ENCODE assay signal across 14 cellular contexts in the genomic region with DNA sequence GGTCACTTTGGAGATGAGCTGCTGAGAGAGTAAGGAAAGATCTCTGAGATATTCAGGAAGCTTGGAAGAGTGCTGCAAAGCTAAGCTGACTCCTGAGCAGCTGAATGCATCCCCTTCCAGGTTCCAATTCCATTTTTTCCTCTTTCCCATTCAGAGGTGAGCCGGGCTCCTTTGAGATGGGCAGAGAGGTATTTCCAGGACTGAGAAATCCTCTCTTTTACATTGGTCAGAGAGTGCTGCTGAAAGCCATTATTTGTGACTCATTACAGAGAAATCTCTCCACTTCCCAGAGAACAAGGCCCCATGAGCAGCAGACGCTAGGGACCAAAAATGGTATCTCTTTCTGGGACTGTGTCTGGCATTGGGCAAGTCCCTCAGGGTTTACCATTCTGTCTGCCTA. TPM values are rescaled to one million over a fixed set of nuclear protein-coding genes. Genes with fewer than 3 reads are reported as not detected.
DNase-seq lines count a peak whose midpoint lies in the region; ATAC-seq and TF ChIP-seq lines count a peak whose summit lies in the region.
"Had no signal": no experiment of that assay in that cellular context is flagged by ENCODE, and none has a peak within 500 bp of the region (broad histone marks: within the 10 kb centered on the region; RNA-seq: fewer than 3 reads in every experiment).

No MANE protein-coding gene starts in this region.

- H3K27ac ChIP-seq in osteoblast (ENCODE audit: low read depth, low read length): no peak overlapping the region
- H3K27ac ChIP-seq in CD8-positive, alpha-beta memory T cell (ENCODE audit: low read depth, low read length): no peak overlapping the region

- H3K9me3 ChIP-seq in osteoblast (ENCODE audit: low read depth, low read length): no peaks in the 10 kb centered on the region
- no peaks in the 10 kb centered on the region for H3K9me3 ChIP-seq in CD8-positive, alpha-beta memory T cell (ENCODE audit: low read length)
- H3K9me3 ChIP-seq: Caco-2 had no signal

- no peaks in the 10 kb centered on the region for H3K36me3 ChIP-seq in osteoblast (ENCODE audit: insufficient read depth, low read length)
- H3K36me3 ChIP-seq in CD8-positive, alpha-beta memory T cell (ENCODE audit: insufficient read depth, low read length): no peaks in the 10 kb centered on the region

- no peaks in the 10 kb centered on the region for H3K79me2 ChIP-seq in osteoblast (ENCODE audit: insufficient read depth, low read length)

- ATAC-seq in GM21717 (IDR thresholded peaks at IDR 0.05; ENCODE audit: unreplicated experiment): no peak
- ATAC-seq in GM21723 (IDR thresholded peaks at IDR 0.05; ENCODE audit: unreplicated experiment): no peak
- ATAC-seq: activated T-cell treated with anti-CD3 and anti-CD28 coated beads, Interleukin-2, amount 50 U/mL, for 4 hours; GM12878 had no signal

- POLR2A ChIA-PET in CD8-positive, alpha-beta memory T cell (lab: Charles Lee): no interaction called here

- DNase-seq in GM03348 (ENCODE audit: low spot score) (peak; percentile 19), M059J (ENCODE audit: low read depth) (peak; percentile 55), dermis blood vessel endothelial cell (peak; percentile 23), osteoblast (ENCODE audit: insufficient read length, low spot score, missing footprints) (peak; percentile 88)
- no peak for DNase-seq in CD8-positive, alpha-beta memory T cell
- DNase-seq: activated T-cell treated with anti-CD3 and anti-CD28 coated beads, Interleukin-2, amount 50 U/mL, for 4 hours; aorta; hippocampal formation; MV-4-11; NCI-H774 had no signal

- H3K4me1 Mint-ChIP-seq in CD8-positive, alpha-beta memory T cell: peaks cover 12 to 14% (median 13%) of the 10 kb centered on the region in 3 donors

- no peak for TF ChIP-seq CTCF in osteoblast (IDR thresholded peaks at IDR 0.05; ENCODE audit: extremely low read depth, low read depth, low read length)

- H3K27ac Mint-ChIP-seq in CD8-positive, alpha-beta memory T cell: peak overlapping the region in 1 of 8 donors; percentile 59

- peaks cover 0 to 4% (median 3%) of the 10 kb centered on the region in 5 donors for H3K9me3 Mint-ChIP-seq in CD8-positive, alpha-beta memory T cell
- H3K9me3 Mint-ChIP-seq: activated T-cell treated with anti-CD3 and anti-CD28 coated beads, Interleukin-2, amount 50 U/mL, for 4 hours had no signal

- H2AFZ ChIP-seq in osteoblast (ENCODE audit: low read length): no peak overlapping the region

- H3K4me3 ChIP-seq in osteoblast (ENCODE audit: insufficient read depth, low read length): no peak overlapping the region
- no peak overlapping the region for H3K4me3 ChIP-seq in CD8-positive, alpha-beta memory T cell (ENCODE audit: low read length)
- H3K4me3 ChIP-seq: GM12878 had no signal

- peaks cover 43 to 56% of the 10 kb centered on the region in 2 donors for H3K27me3 Mint-ChIP-seq in CD8-positive, alpha-beta memory T cell

- H3K4me2 ChIP-seq in osteoblast (ENCODE audit: insufficient read depth, low read length): no peak overlapping the region

- H3K36me3 Mint-ChIP-seq in CD8-positive, alpha-beta memory T cell: peaks cover 0 to under 1% (median 0%) of the 10 kb centered on the region in 3 donors

- peaks cover 52% of the 10 kb centered on the region for H3K27me3 ChIP-seq in osteoblast (ENCODE audit: insufficient read depth, low read length)
- peaks cover 17% of the 10 kb centered on the region for H3K27me3 ChIP-seq in CD8-positive, alpha-beta memory T cell (ENCODE audit: insufficient read depth, low read length, poor library complexity, severe bottlenecking)

- peaks cover 4% of the 10 kb centered on the region for H3K4me1 ChIP-seq in osteoblast (ENCODE audit: insufficient read depth, low read length)
- no peaks in the 10 kb centered on the region for H3K4me1 ChIP-seq in CD8-positive, alpha-beta memory T cell (ENCODE audit: insufficient read depth, low read length)
- H3K4me1 ChIP-seq: Caco-2 had no signal

- no peaks in the 10 kb centered on the region for H4K20me1 ChIP-seq in osteoblast (ENCODE audit: insufficient read depth, low read length)

- H3K4me3 Mint-ChIP-seq in CD8-positive, alpha-beta memory T cell: no peak overlapping the region
- H3K4me3 Mint-ChIP-seq: activated T-cell treated with anti-CD3 and anti-CD28 coated beads, Interleukin-2, amount 50 U/mL, for 4 hours had no signal

- CTCF ChIA-PET in CD8-positive, alpha-beta memory T cell (lab: Charles Lee): interaction anchor here (1.2 kb wide), 1 partner anchor 16 kb away, joined by 3 read pairs; no protein-coding TSS in a partner anchor

RNA-seq across cellular contexts. Expression of a gene that starts 3.7 kb away (rescaled TPM):
- 0.02 TPM in 1 of 2 replicates, not detected in the other for total RNA-seq in M059J (2014; rRNA removed; shearing (Covaris generic))
- total RNA-seq in dermis blood vessel endothelial cell (191 and 255 TPM in 2 replicates), osteoblast (5.8 and 6.8 TPM in 2 replicates)
- under 1 TPM; 0.51 to 0.55 TPM for total RNA-seq in CD8-positive, alpha-beta memory T cell
- 0.92 TPM for polyA plus RNA-seq in CD8-positive, alpha-beta memory T cell

Comparison
In these comparisons a context has a peak if more than half of its experiments do, and no peak if none do; other contexts are left out.
1. DNase-seq: peak in GM03348 (single experiment), M059J (single experiment), dermis blood vessel endothelial cell (single experiment) and osteoblast (single experiment); none in CD8-positive, alpha-beta memory T cell (0 of 5).
2. RNA of a gene that starts 3.7 kb away (total RNA-seq): 191 to 255 TPM in dermis blood vessel endothelial cell; 5.8 to 6.8 TPM in osteoblast, 0.51 to 0.55 TPM in CD8-positive, alpha-beta memory T cell and 0.02 TPM in M059J; every median in the first group is over 10 times any median in the second.